In genomic region chr9:31808770-31809169, GRCh38 we compare ENCODE assay signal across 18 cellular contexts.
"Had no signal": no experiment of that assay in that cellular context is flagged by ENCODE, and none has a peak within 500 bp of the region (broad histone marks: within the 10 kb centered on the region; RNA-seq: fewer than 3 reads in every experiment).

No MANE protein-coding gene starts in this region.

- H3K9me3 ChIP-seq: gastrocnemius medialis, neutrophil, pancreas, stomach, upper lobe of left lung had no signal

- H3K4me3 ChIP-seq: dorsolateral prefrontal cortex, gastrocnemius medialis, lung, pancreas, smooth muscle cell, stomach, tibial nerve, upper lobe of left lung had no signal

- H3K36me3 ChIP-seq: gastrocnemius medialis, neutrophil, pancreas, stomach, tibial nerve, upper lobe of left lung had no signal

- DNase-seq: dorsolateral prefrontal cortex; effector CD4-positive, alpha-beta T cell; foreskin fibroblast; gastrocnemius medialis; head of caudate nucleus; kidney; natural killer cell; stimulated activated CD4-positive, alpha-beta T cell treated with anti-CD3 and anti-CD28 coated beads, Interleukin-2, amount 100 ng/mL, for 24 hours; stimulated activated CD4-positive, alpha-beta T cell treated with anti-CD3 and anti-CD28 coated beads, Interleukin-4, amount 100 ng/mL, for 24 hours; stimulated activated naive CD4-positive, alpha-beta T cell treated with Interleukin-2 at 50 U/mL for 16 hours; stomach had no signal

- H3K27ac ChIP-seq: dorsolateral prefrontal cortex, epithelial cell of prostate, gastrocnemius medialis, neutrophil, pancreas, stomach, tibial nerve, upper lobe of left lung had no signal

- H3K4me1 ChIP-seq: gastrocnemius medialis, pancreas, stomach, tibial nerve, upper lobe of left lung had no signal

- H3K27me3 ChIP-seq: dorsolateral prefrontal cortex, gastrocnemius medialis, pancreas, stomach, tibial nerve, upper lobe of left lung had no signal
